28 cellular contexts compared by ENCODE assay signal in the genomic region with DNA sequence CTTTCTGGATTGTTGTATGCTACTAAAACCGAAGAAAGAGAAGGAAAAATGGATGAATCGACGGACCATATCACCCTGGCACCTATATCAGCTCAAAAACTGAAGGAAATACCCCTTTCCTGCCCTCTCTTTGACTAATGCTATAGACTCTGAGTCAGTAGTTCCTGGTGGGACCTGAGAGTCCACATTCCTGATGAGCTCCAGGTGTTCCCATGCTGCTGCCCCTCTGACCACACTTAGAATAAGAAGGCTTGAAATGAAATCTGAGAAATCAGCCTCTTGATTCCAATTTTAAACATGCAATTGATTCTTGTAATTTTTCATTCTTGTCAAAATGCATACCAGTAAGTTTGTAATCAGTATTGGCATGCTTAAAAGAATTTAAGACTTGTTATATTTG.
DNase-seq lines count a peak whose midpoint lies in the region; ATAC-seq, FAIRE-seq and TF ChIP-seq lines count a peak whose summit lies in the region.
"Had no signal": no experiment of that assay in that cellular context is flagged by ENCODE, and none has a peak within 500 bp of the region (broad histone marks: within the 10 kb centered on the region; RNA-seq: fewer than 3 reads in every experiment).

No MANE protein-coding gene starts in this region.

- H3K9me3 ChIP-seq in HUES6 (ENCODE audit: control insufficient read depth, insufficient read depth, low read depth, low read length) (no peaks in the 10 kb centered on the region), H1 (ENCODE audit: insufficient read depth in 2 of 2, low read depth in 1 of 2, low read length in 1 of 2) (no peaks in the 10 kb centered on the region), iPS-15b (ENCODE audit: control insufficient read depth, insufficient read depth, low read length) (no peaks in the 10 kb centered on the region), neuronal stem cell (replicated peaks in 1 of 2; ENCODE audit: control insufficient read depth in 2 of 2, insufficient read depth in 1 of 2, low read depth in 1 of 2, low read length in 2 of 2) (peaks cover 0 to 1% of the 10 kb centered on the region in 2 donors)
- H3K9me3 ChIP-seq: esophagus squamous epithelium, pancreas, right atrium auricular region, tibial nerve had no signal

- CTCF ChIA-PET in H1 (lab: Charles Lee; ENCODE audit: partially characterized antibody) = interaction anchor here (0.9 to 2.1 kb wide), 2 partner anchors 10 to 15 kb away, joined by 3 to 4 read pairs; no protein-coding TSS in a partner anchor

- peak; percentile 76 for FAIRE-seq in H1 (lab: Jason Lieb, UNC)
- FAIRE-seq: GM12892, pancreas had no signal

- H3K79me1 ChIP-seq in H1 (ENCODE audit: low read depth, low read length) = no peaks in the 10 kb centered on the region; the same call in 1 of the 2 replicates
- no peaks in the 10 kb centered on the region for H3K79me1 ChIP-seq in neuronal stem cell (ENCODE audit: low read depth, low read length)

- H2BK15ac ChIP-seq in H1 (ENCODE audit: low read length) (no peak overlapping the region), neuronal stem cell (ENCODE audit: low read length) (no peak overlapping the region)

- DNase-seq in H1 (ENCODE audit: low read depth in 1 of 2, low spot score in 2 of 2) = peak in 1 of 2 experiments; percentile 17
- no peak for DNase-seq in neuronal stem cell (ENCODE audit: low spot score)
- DNase-seq in NCI-H526 treated with DMSO at 0.1 percent for 48 hours (lab: John Stamatoyannopoulos, UW) = no peak
- no peak for DNase-seq in OCI-M1 (lab: John Stamatoyannopoulos, UW)
- DNase-seq in hypothalamus (lab: John Stamatoyannopoulos, UW) = no peak
- DNase-seq: activated CD4-positive, alpha-beta T cell treated with anti-CD3 and anti-CD28 coated beads, Interleukin-2, amount 50 U/mL, for 1 hour; activated CD8-positive, alpha-beta memory T cell treated with anti-CD3 and anti-CD28 coated beads, Interleukin-2, amount 50 U/mL, for 4 hours; activated naive CD8-positive, alpha-beta T cell treated with anti-CD3 and anti-CD28 coated beads for 36 hours; CD8-positive, alpha-beta memory T cell; cerebellar nuclear complex; DMS79; esophagus squamous epithelium; kidney; naive B cell; NCI-H1105 treated with DMSO at 0.1 percent for 48 hours; NCI-H2029 treated with DMSO at 0.1 percent for 48 hours; NCI-H446 treated with DMSO at 0.1 percent for 48 hours; pancreas; stimulated activated naive CD8-positive, alpha-beta T cell treated with anti-CD3 and anti-CD28 coated beads, Interleukin-15, amount 100 ng/mL, for 72 hours had no signal

- no peak overlapping the region for H3K4ac ChIP-seq in H1 (replicated peaks; ENCODE audit: insufficient read length, low read depth, low read length)
- H3K4ac ChIP-seq in neuronal stem cell (ENCODE audit: low read length) = no peak overlapping the region

- no peak overlapping the region for H3K23ac ChIP-seq in H1 (ENCODE audit: insufficient read length)
- H3K23ac ChIP-seq in neuronal stem cell (ENCODE audit: low read depth, low read length, poor library complexity) = no peak overlapping the region

- H3K4me1 ChIP-seq in HUES6 (ENCODE audit: control insufficient read depth, insufficient read depth, low read length) (peaks cover 23% of the 10 kb centered on the region), H1 (replicated peaks in 1 of 4; ENCODE audit: control insufficient read depth in 3 of 4, insufficient read depth in 4 of 4, low read length in 3 of 4) (peaks cover 2 to 17% (median 4%) of the 10 kb centered on the region in 4 experiments; a peak in 5 of 7 replicates), iPS-15b (ENCODE audit: control insufficient read depth, insufficient read depth, low read length) (peaks cover 21% of the 10 kb centered on the region), neuronal stem cell (ENCODE audit: control insufficient read depth in 2 of 2, insufficient read depth in 1 of 2, low read depth in 1 of 2, low read length in 2 of 2) (peaks cover 0 to 4% of the 10 kb centered on the region in 2 donors)
- H3K4me1 ChIP-seq: esophagus squamous epithelium, pancreas, right atrium auricular region, tibial nerve had no signal

- H3K27me3 ChIP-seq in HUES6 (ENCODE audit: control insufficient read depth, insufficient read depth, low read length) (no peaks in the 10 kb centered on the region), H1 (replicated peaks in 1 of 4; ENCODE audit: control insufficient read depth in 3 of 4, extremely low read depth in 1 of 4, insufficient read depth in 3 of 4, low read length in 3 of 4) (no peaks in the 10 kb centered on the region), iPS-15b (ENCODE audit: control insufficient read depth, insufficient read depth, low read length) (no peaks in the 10 kb centered on the region), neuronal stem cell (ENCODE audit: control insufficient read depth in 3 of 3, insufficient read depth in 3 of 3, low read depth in 1 of 3, low read length in 3 of 3) (no peaks in the 10 kb centered on the region)
- H3K27me3 ChIP-seq: esophagus squamous epithelium, pancreas, right atrium auricular region, tibial nerve had no signal

- 65% methylated on average over 3 of the region's 3 CpGs; no CpG with 5 or more reads in 1 of the 2 experiments for WGBS in H1 (ENCODE audit: extremely low coverage in 1 of 2, insufficient coverage in 1 of 2, insufficient read length in 1 of 2, insufficient replicate concordance in 2 of 2, low coverage in 1 of 2, low lambda C conversion rate in 2 of 2, missing lambda C conversion rate in 1 of 2), 2 experiments
- no CpG with 5 or more reads among the region's 3 CpGs for WGBS in neuronal stem cell (ENCODE audit: extremely low coverage in 2 of 2, insufficient read length in 2 of 2, insufficient replicate concordance in 1 of 2), 2 donors

- no peak overlapping the region for H3K56ac ChIP-seq in H1 (replicated peaks; ENCODE audit: insufficient read length, low read depth, low read length)

- TF ChIP-seq CTCF in H1 (IDR thresholded peaks at IDR 0.05; ENCODE audit: control extremely low read depth in 1 of 3, insufficient read depth in 1 of 3, low read depth in 1 of 3, low read length in 3 of 3) = no peak

- POLR2A ChIA-PET in H1 (lab: Charles Lee; ENCODE audit: partially characterized antibody) = interaction anchor here (0.6 to 1.6 kb wide), 2 partner anchors 12 to 777 kb away, joined by 4 to 5 read pairs; no protein-coding TSS in a partner anchor

- H4K91ac ChIP-seq in H1 (replicated peaks; ENCODE audit: insufficient read length, low read length) (no peak overlapping the region), neuronal stem cell (ENCODE audit: low read depth, low read length, poor library complexity) (no peak overlapping the region)

- no peak overlapping the region for H3K27ac ChIP-seq in HUES6 (ENCODE audit: low read depth, low read length)
- H3K27ac ChIP-seq in H1 (ENCODE audit: low read depth, low read length) = 0 out of 2 replicates have a peak overlapping the region, but pooled peaks have one; percentile 1
- H3K27ac ChIP-seq in neuronal stem cell (replicated peaks; ENCODE audit: low read length) = no peak overlapping the region
- H3K27ac ChIP-seq: esophagus squamous epithelium, pancreas, right atrium auricular region, SK-N-MC, tibial nerve, VCaP had no signal

- peak overlapping the region; percentile 83 for H4K5ac ChIP-seq in H1 (ENCODE audit: insufficient read length, low read depth, low read length)

- ATAC-seq in GM21737 (IDR thresholded peaks at IDR 0.05; ENCODE audit: unreplicated experiment) = no peak
- ATAC-seq: activated T-helper 17 cell treated with anti-CD3 and anti-CD28 coated beads, Interleukin-2, amount 50 U/mL, for 72 hours; stimulated activated naive CD8-positive, alpha-beta T cell treated with anti-CD3 and anti-CD28 coated beads, Interleukin-15, amount 100 ng/mL, for 72 hours had no signal

- no peak overlapping the region for H2BK20ac ChIP-seq in H1 (ENCODE audit: low read length)

- peaks cover 0 to 4% of the 10 kb centered on the region in 2 experiments; a peak in 1 of 4 replicates for H3K79me2 ChIP-seq in H1 (ENCODE audit: control insufficient read depth in 1 of 2, insufficient read depth in 2 of 2, low read length in 2 of 2)

- H3K9ac ChIP-seq in HUES6 (ENCODE audit: low read length) (no peak overlapping the region), H1 (replicated peaks in 1 of 4; ENCODE audit: extremely low read depth in 1 of 4, low read depth in 3 of 4, low read length in 3 of 4) (no peak overlapping the region), iPS-15b (ENCODE audit: low read depth, low read length) (no peak overlapping the region), neuronal stem cell (ENCODE audit: low read depth, low read length, poor library complexity) (no peak overlapping the region)

- H2BK120ac ChIP-seq in H1 (replicated peaks; ENCODE audit: low read depth, low read length) (no peak overlapping the region), neuronal stem cell (ENCODE audit: low read depth, low read length) (no peak overlapping the region)

- H3K18ac ChIP-seq in H1 (ENCODE audit: extremely low read depth, low read length) = no peak overlapping the region
- H3K18ac ChIP-seq in neuronal stem cell (ENCODE audit: low read length) = no peak overlapping the region

- no peak overlapping the region for H2AK5ac ChIP-seq in H1 (ENCODE audit: low read depth, low read length)
- no peak overlapping the region for H2AK5ac ChIP-seq in neuronal stem cell (ENCODE audit: low read depth, low read length)

- no peaks in the 10 kb centered on the region for H4K20me1 ChIP-seq in H1 (replicated peaks in 1 of 2; ENCODE audit: control insufficient read depth in 1 of 2, insufficient read depth in 2 of 2, low read length in 2 of 2)

- H3K14ac ChIP-seq in H1 (ENCODE audit: insufficient read length) (no peak overlapping the region), neuronal stem cell (ENCODE audit: low read length) (no peak overlapping the region)

- no peaks in the 10 kb centered on the region; the same call in 1 of the 2 replicates for H3K23me2 ChIP-seq in H1 (ENCODE audit: low read depth, low read length)

- H3K4me3 ChIP-seq in HUES6 (ENCODE audit: low read depth, low read length) (peak overlapping the region; percentile 24; the same call in 1 of the 2 replicates), H1 (ENCODE audit: extremely low read depth in 1 of 4, insufficient read depth in 2 of 4, low read depth in 3 of 4, low read length in 4 of 4) (peak overlapping the region in 2 of 4 experiments; percentile 20 to 58; a peak in 3 of 8 replicates), iPS-15b (ENCODE audit: low read depth, low read length) (peak overlapping the region; percentile 35), neuronal stem cell (ENCODE audit: low read length in 2 of 2) (no peak overlapping the region)
- H3K4me3 ChIP-seq: esophagus squamous epithelium, pancreas, right atrium auricular region, tibial nerve had no signal

- no peak overlapping the region for H2BK5ac ChIP-seq in H1 (ENCODE audit: low read depth, low read length)
- H2BK5ac ChIP-seq in neuronal stem cell (ENCODE audit: low read length) = no peak overlapping the region

- H2BK12ac ChIP-seq in H1 (ENCODE audit: low read depth, low read length) (no peak overlapping the region), neuronal stem cell (ENCODE audit: low read length) (no peak overlapping the region)

- no peak for TF ChIP-seq POLR2A in H1 (IDR thresholded peaks at IDR 0.05; ENCODE audit: control extremely low read depth in 1 of 2, low read depth in 2 of 2, low read length in 2 of 2)

- H2AFZ ChIP-seq in H1 (ENCODE audit: low read length) (no peak overlapping the region), neuronal stem cell (ENCODE audit: low read length) (no peak overlapping the region)

- TF ChIP-seq EP300 in H1 (IDR thresholded peaks at IDR 0.05; ENCODE audit: borderline replicate concordance in 1 of 2, low read depth in 2 of 2, low read length in 2 of 2) = peak in 1 of 2 experiments; percentile 62; a peak in 1 of 3 replicates

- H3K36me3 ChIP-seq in HUES6 (ENCODE audit: control insufficient read depth, insufficient read depth, low read length) (no peaks in the 10 kb centered on the region), H1 (ENCODE audit: control insufficient read depth in 2 of 4, insufficient read depth in 4 of 4, low read length in 3 of 4) (no peaks in the 10 kb centered on the region), iPS-15b (ENCODE audit: control insufficient read depth, insufficient read depth, low read length) (no peaks in the 10 kb centered on the region), neuronal stem cell (replicated peaks in 1 of 2; ENCODE audit: control insufficient read depth in 2 of 2, insufficient read depth in 2 of 2, low read length in 2 of 2) (no peaks in the 10 kb centered on the region)
- H3K36me3 ChIP-seq: esophagus squamous epithelium, pancreas, right atrium auricular region, tibial nerve had no signal

- H4K8ac ChIP-seq in H1 (ENCODE audit: extremely low read depth, insufficient read depth, low read length) (no peak overlapping the region), neuronal stem cell (ENCODE audit: low read depth, low read length) (no peak overlapping the region)

- H3K4me2 ChIP-seq in H1 (ENCODE audit: insufficient read depth in 1 of 2, low read depth in 2 of 2, low read length in 2 of 2) = peak overlapping the region; percentile 39 to 52
- peak overlapping the region; percentile 50 for H3K4me2 ChIP-seq in neuronal stem cell (ENCODE audit: insufficient read depth, low read length, poor library complexity, severe bottlenecking)

- no peak for TF ChIP-seq RAD21 in H1 (IDR thresholded peaks at IDR 0.05 in 1 of 2, conservative IDR thresholded peaks at IDR 0.05 in 1 of 2; ENCODE audit: low read depth in 2 of 2, low read length in 2 of 2)

Comparison
In these comparisons a context has a peak if more than half of its experiments do, and no peak if none do; other contexts are left out.
1. H3K4me3 ChIP-seq: peak in HUES6 (single experiment) and iPS-15b (single experiment); none in neuronal stem cell (0 of 2).